6 cellular contexts compared by ENCODE assay signal in genomic region chr6:33412140-33413009, GRCh38. TPM values are rescaled to one million over a fixed set of nuclear protein-coding genes. Genes with fewer than 3 reads are reported as not detected.
DNase-seq lines count a peak whose midpoint lies in the region; ATAC-seq and TF ChIP-seq lines count a peak whose summit lies in the region.

No MANE protein-coding gene starts in this region.

- in situ Hi-C loops in brain microvascular endothelial cell (cut with HindIII; ENCODE audit: low pct_ligation_motif_present, low sequenced_read_pairs) = no loop called here

- TF ChIP-seq POLR2A in uterus (IDR thresholded peaks at IDR 0.05) = no peak

- H3K4me1 ChIP-seq in right atrium auricular region (peaks cover 0 to 44% of the 10 kb centered on the region in 2 donors), uterus (peaks cover 4 to 8% of the 10 kb centered on the region in 2 donors)

- H3K9me3 ChIP-seq in right atrium auricular region (no peaks in the 10 kb centered on the region), uterus (no peaks in the 10 kb centered on the region)

- TF ChIP-seq CTCF in right atrium auricular region (IDR thresholded peaks at IDR 0.05) (no peak), foreskin fibroblast (IDR thresholded peaks at IDR 0.05; ENCODE audit: low read depth, low read length) (no peak), uterus (IDR thresholded peaks at IDR 0.05) (no peak), brain microvascular endothelial cell (IDR thresholded peaks at IDR 0.05; ENCODE audit: low read depth, low read length, missing control alignments) (no peak)

- intact Hi-C loops in Right ventricle myocardium inferior (cut with DNase I) (loop anchor here (10.0 kb wide), 2 partner anchors 128 to 282 kb away; partner anchors contain the start of genes PFDN6 and WDR46), uterus (cut with DNase I; ENCODE audit: low total_unique reads) (no loop called here)

- H3K27ac ChIP-seq in right atrium auricular region (peak overlapping the region; percentile 98 to 100), uterus (peak overlapping the region; percentile 97 to 99), brain microvascular endothelial cell (no peak overlapping the region)

- ATAC-seq in Right ventricle myocardium inferior (no peak), HG03097 (IDR thresholded peaks at IDR 0.05; ENCODE audit: low FRiP score, unreplicated experiment) (no peak)

- H3K27me3 ChIP-seq in right atrium auricular region = no peaks in the 10 kb centered on the region
- no peaks in the 10 kb centered on the region for H3K27me3 ChIP-seq in uterus
- H3K27me3 ChIP-seq in brain microvascular endothelial cell (replicated peaks) = no peaks in the 10 kb centered on the region

- H3K4me3 ChIP-seq in right atrium auricular region (no peak overlapping the region), foreskin fibroblast (ENCODE audit: low read depth in 1 of 2, low read length in 2 of 2) (peak overlapping the region; percentile 86 to 88), uterus (peak overlapping the region in 1 of 2 donors; percentile 84), brain microvascular endothelial cell (ENCODE audit: low read depth, low read length) (no peak overlapping the region)

- H3K36me3 ChIP-seq in right atrium auricular region (peaks cover 39% of the 10 kb centered on the region), uterus (no peaks in the 10 kb centered on the region), brain microvascular endothelial cell (replicated peaks) (peaks cover 34% of the 10 kb centered on the region)

- DNase-seq in right atrium auricular region (ENCODE audit: low spot score) (no peak), Right ventricle myocardium inferior (ENCODE audit: missing footprints) (no peak), foreskin fibroblast (no peak), uterus (no peak), brain microvascular endothelial cell (no peak)

RNA-seq across cellular contexts. Expression of gene PHF1, which starts 1.6 kb away (rescaled TPM):
- total RNA-seq in right atrium auricular region (10 to 100 TPM; 51.8 to 69.8 TPM), Right ventricle myocardium inferior (43.5 TPM), uterus (100 to 1,000 TPM in 1 of 4 donors, 10 to 100 TPM in 3; 10.5 to 147 (median 35.3) TPM)

RNA-seq across cellular contexts. Expression of gene CUTA, which starts 5.5 kb away (rescaled TPM):
- 100 to 1,000 TPM; 118 to 119 TPM for total RNA-seq in right atrium auricular region
- 107 TPM for total RNA-seq in Right ventricle myocardium inferior
- total RNA-seq in uterus = 100 to 1,000 TPM in 1 of 4 donors, 10 to 100 TPM in 3; 10.8 to 135 (median 72.7) TPM

RNA-seq across cellular contexts. Expression of gene SYNGAP1, which starts 7.5 kb away (rescaled TPM):
- total RNA-seq in right atrium auricular region (10 to 100 TPM in 1 of 2 donors, 1 to 10 TPM in 1; 3.6 to 10.1 TPM), Right ventricle myocardium inferior (5.2 TPM), uterus (10 to 100 TPM; 11.5 to 67.6 (median 14.4) TPM)

RNA-seq across cellular contexts. Expression of gene KIFC1, which starts 20.8 kb away (rescaled TPM):
- total RNA-seq in right atrium auricular region (1 to 10 TPM in 1 of 2 donors, under 1 TPM in 1; 0.59 to 1.6 TPM), Right ventricle myocardium inferior (1.3 TPM), uterus (10 to 100 TPM in 1 of 4 donors, 1 to 10 TPM in 1, not detected in 2; 1.8 to 20.0 TPM)

RNA-seq across cellular contexts. Expression of gene ZBTB9, which starts 42.0 kb away (rescaled TPM):
- 1 to 10 TPM; 1.3 to 4.1 TPM for total RNA-seq in right atrium auricular region
- 4.1 TPM for total RNA-seq in Right ventricle myocardium inferior
- 10 to 100 TPM in 1 of 4 donors, 1 to 10 TPM in 1, under 1 TPM in 2; under 0.01 to 12.0 (median 4.7) TPM for total RNA-seq in uterus

Comparison
In these comparisons a context has a peak if more than half of its experiments do, and no peak if none do; other contexts are left out.
1. H3K4me3 ChIP-seq: peak in foreskin fibroblast (2 of 2); none in right atrium auricular region (0 of 2) and brain microvascular endothelial cell (single experiment).